8 cellular contexts compared by ENCODE assay signal in the genomic region with DNA sequence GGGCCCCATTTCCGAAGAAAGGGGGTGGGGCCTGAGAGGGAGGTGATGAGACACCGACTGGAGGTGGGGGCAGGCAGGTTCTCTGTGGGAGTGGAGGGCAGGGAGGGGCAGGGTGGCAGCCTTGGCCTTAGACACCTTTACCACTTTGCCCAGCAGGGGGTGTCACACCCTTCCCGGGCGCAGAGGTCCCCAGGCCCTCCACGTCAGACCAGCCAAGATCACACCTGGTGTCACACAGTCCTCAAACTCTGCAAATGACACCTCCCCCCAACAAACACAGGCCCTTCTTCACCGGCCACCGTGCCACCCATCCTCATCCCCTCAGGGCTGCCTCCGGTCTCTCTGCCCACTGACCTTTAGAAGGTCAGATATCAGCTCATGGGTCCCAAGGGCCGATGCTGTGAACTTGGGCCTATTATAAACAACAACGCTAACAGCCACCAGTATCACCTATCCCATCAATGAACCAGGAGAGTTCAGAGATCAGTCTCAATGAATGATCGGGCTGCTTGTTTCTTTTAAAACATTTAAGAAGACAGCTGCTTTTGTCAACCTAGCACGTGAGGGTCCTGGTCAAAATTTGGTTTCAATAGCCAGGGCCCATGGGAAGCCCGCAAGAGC.
DNase-seq lines count a peak whose midpoint lies in the region; ATAC-seq, FAIRE-seq and TF ChIP-seq lines count a peak whose summit lies in the region.
"Had no signal": no experiment of that assay in that cellular context is flagged by ENCODE, and none has a peak within 500 bp of the region (broad histone marks: within the 10 kb centered on the region; RNA-seq: fewer than 3 reads in every experiment).

No MANE protein-coding gene starts in this region.

- H3K27me3 ChIP-seq in hepatocyte: no peaks in the 10 kb centered on the region
- H3K27me3 ChIP-seq: adrenal gland had no signal

- no peaks in the 10 kb centered on the region for H3K36me3 ChIP-seq in hepatocyte (replicated peaks; ENCODE audit: insufficient read depth, low read depth)
- H3K36me3 ChIP-seq: adrenal gland had no signal

- no peaks in the 10 kb centered on the region for H3K9me2 ChIP-seq in hepatocyte (replicated peaks; ENCODE audit: insufficient read depth)

- H3K4me1 ChIP-seq in hepatocyte (ENCODE audit: insufficient read depth): peaks cover 21% of the 10 kb centered on the region

- FAIRE-seq in GM19239 (lab: Jason Lieb, UNC): peak; percentile 81

- H3K27ac ChIP-seq in hepatocyte: peak overlapping the region; percentile 92

- peak overlapping the region; percentile 93 for H3K4me2 ChIP-seq in hepatocyte

- peak overlapping the region; percentile 56 for H3K4me3 ChIP-seq in hepatocyte

- no peaks in the 10 kb centered on the region for H3K9me3 ChIP-seq in hepatocyte (ENCODE audit: low read depth)
- H3K9me3 ChIP-seq: adrenal gland had no signal

- no peaks in the 10 kb centered on the region for H4K20me1 ChIP-seq in hepatocyte (ENCODE audit: insufficient read depth, poor library complexity, severe bottlenecking)

- WGBS in hepatocyte (ENCODE audit: low lambda C conversion rate, missing lambda C conversion rate): 65% methylated on average over 10 of the region's 13 CpGs

- ATAC-seq in HG02870 (IDR thresholded peaks at IDR 0.05; ENCODE audit: unreplicated experiment): no peak

- peaks cover 43% of the 10 kb centered on the region for H3K79me2 ChIP-seq in hepatocyte

- peak; percentile 35 for TF ChIP-seq CTCF in hepatocyte (IDR thresholded peaks at IDR 0.05; ENCODE audit: poor library complexity)

- DNase-seq in GM19239 (ENCODE audit: insufficient read length, low spot score): peak; percentile 82
- peak; percentile 13 for DNase-seq in NOMO-1 treated with dmso at 0.1 percent for 144 hours (lab: John Stamatoyannopoulos, UW; ENCODE audit: unreplicated experiment)
- DNase-seq in activated T-helper 1 cell treated with Interleukin-2 at 50 U/mL for 16 hours (ENCODE audit: low read depth): peak; percentile 33
- peak; percentile 71 for DNase-seq in hepatocyte (ENCODE audit: low spot score)
- DNase-seq in stimulated activated CD4-positive, alpha-beta T cell treated with anti-CD3 and anti-CD28 coated beads, TNF-alpha, amount 100 ng/mL, for 1 hour (ENCODE audit: low read depth in 3 of 3, low spot score in 1 of 3): peak; percentile 21 to 44 (median 31)
- no peak for DNase-seq in NCI-H524 treated with DMSO at 0.1 percent for 48 hours (lab: John Stamatoyannopoulos, UW)

- H2AFZ ChIP-seq in hepatocyte: no peak overlapping the region
